Comparison of ENCODE assay signal across 8 cellular contexts in genomic region chr10:32056136-32057040, GRCh38. TPM values are rescaled to one million over a fixed set of nuclear protein-coding genes. Genes with fewer than 3 reads are reported as not detected.
DNase-seq lines count a peak whose midpoint lies in the region; ATAC-seq, FAIRE-seq and TF ChIP-seq lines count a peak whose summit lies in the region.

Gene KIF5B, minus strand, starts transcription at chr10:32056425. Its CDS starts 452 bp downstream, at chr10:32055973.

- no peaks in the 10 kb centered on the region for H3K36me3 ChIP-seq in bronchial epithelial cell (ENCODE audit: control insufficient read depth, insufficient read depth, low read length)

- peaks cover 12% of the 10 kb centered on the region for H3K36me3 Mint-ChIP-seq in activated B cell treated with CpG ODN at 0.5 μM for 24 hours (ENCODE audit: low read depth)
- H3K36me3 Mint-ChIP-seq in immature natural killer cell: no peaks in the 10 kb centered on the region

- H3K27ac Mint-ChIP-seq in activated B cell treated with CpG ODN at 0.5 μM for 24 hours: peak within 1 kb of the TSS; percentile 90
- peak within 1 kb of the TSS; percentile 88 to 94 (median 92) for H3K27ac Mint-ChIP-seq in immature natural killer cell

- no peaks in the 10 kb centered on the region for H3K27me3 Mint-ChIP-seq in activated B cell treated with CpG ODN at 0.5 μM for 24 hours
- peaks cover 5 to 14% (median 5%) of the 10 kb centered on the region in 3 donors for H3K27me3 Mint-ChIP-seq in immature natural killer cell (ENCODE audit: low read depth in 3 of 3)

- no peaks in the 10 kb centered on the region for H3K9me3 Mint-ChIP-seq in activated B cell treated with CpG ODN at 0.5 μM for 24 hours
- H3K9me3 Mint-ChIP-seq in immature natural killer cell: no peaks in the 10 kb centered on the region

- H3K4me3 Mint-ChIP-seq in activated B cell treated with CpG ODN at 0.5 μM for 24 hours (peak within 1 kb of the TSS; percentile 96), immature natural killer cell (peak within 1 kb of the TSS; percentile 96 to 97 (median 96))

- peak within 1 kb of the TSS; percentile 83 for H3K4me3 ChIP-seq in AG04450 (ENCODE audit: low read depth, low read length)
- H3K4me3 ChIP-seq in bronchial epithelial cell (ENCODE audit: low read depth, low read length): peak within 1 kb of the TSS; percentile 87

- intact Hi-C loops in activated B cell treated with CpG ODN at 0.5 μM for 24 hours (cut with micrococcal nuclease): loop anchor here (1.0 to 10.0 kb wide), 10 partner anchors 128 to 1712 kb away; partner anchors contain the start of genes ARHGAP12, MTPAP, ZEB1 and ZNF438

- CTCF ChIA-PET in AG04450 (lab: Charles Lee): interaction anchor here (0.7 to 1.1 kb wide), 2 partner anchors 41 to 135 kb away, joined by 3 to 4 read pairs; no protein-coding TSS in a partner anchor
- CTCF ChIA-PET in activated B cell treated with CpG ODN at 0.5 μM for 24 hours (lab: Charles Lee): no interaction called here

- peaks cover 52% of the 10 kb centered on the region for H3K4me1 Mint-ChIP-seq in activated B cell treated with CpG ODN at 0.5 μM for 24 hours
- peaks cover 49 to 56% of the 10 kb centered on the region in 2 donors for H3K4me1 Mint-ChIP-seq in immature natural killer cell

- H3K27me3 ChIP-seq in AG04450 (ENCODE audit: control insufficient read depth, insufficient read depth, low read length) (no peaks in the 10 kb centered on the region), bronchial epithelial cell (ENCODE audit: control insufficient read depth, insufficient read depth, low read length) (no peaks in the 10 kb centered on the region)

- POLR2A ChIA-PET in AG04450 (lab: Yijun Ruan, JAX) (no interaction called here), activated B cell treated with CpG ODN at 0.5 μM for 24 hours (lab: Charles Lee) (interaction anchor here (0.6 to 1.3 kb wide), 6 partner anchors 13 to 955 kb away, joined by 3 to 5 read pairs (median 3); no protein-coding TSS in a partner anchor)

- peak within 1 kb of the TSS; percentile 68 for H3K27ac ChIP-seq in AG04450 (ENCODE audit: low read depth, low read length)

- peaks cover 5% of the 10 kb centered on the region; the same call in 1 of the 2 replicates for H3K9me3 ChIP-seq in AG04450 (ENCODE audit: control insufficient read depth, insufficient read depth, low read length)

- DNase-seq in AG04450 (ENCODE audit: low read depth, low spot score) (peak; percentile 59), NCI-H2227 (lab: John Stamatoyannopoulos, UW; ENCODE audit: unreplicated experiment) (peak; percentile 88), activated B cell treated with CpG ODN at 0.5 μM for 24 hours (peak; percentile 90), bronchial epithelial cell (ENCODE audit: low read depth) (peak; percentile 69), immature natural killer cell (peak; percentile 87 to 90 (median 89)), smooth muscle cell of the brain vasculature (ENCODE audit: low read depth, low spot score) (peak; percentile 56)

- no peak for TF ChIP-seq CTCF in AG04450 (IDR thresholded peaks at IDR 0.05; ENCODE audit: low read depth, low read length)
- no peak for TF ChIP-seq CTCF in activated B cell treated with CpG ODN at 0.5 μM for 24 hours (IDR thresholded peaks at IDR 0.05)
- TF ChIP-seq CTCF in bronchial epithelial cell (IDR thresholded peaks at IDR 0.05; ENCODE audit: insufficient read depth, low read length, severe bottlenecking): no peak

- FAIRE-seq in bronchial epithelial cell (lab: Jason Lieb, UNC): no peak

- peak; percentile 71 for ATAC-seq in GM18873 (IDR thresholded peaks at IDR 0.05; ENCODE audit: low FRiP score, unreplicated experiment)
- peak; percentile 83 for ATAC-seq in HG03108 (IDR thresholded peaks at IDR 0.05; ENCODE audit: unreplicated experiment)
- peak; percentile 86 for ATAC-seq in activated B cell treated with CpG ODN at 0.5 μM for 24 hours (ENCODE audit: low read depth)

RNA-seq across cellular contexts. Expression of gene KIF5B, which starts in this region (rescaled TPM):
- 61.0 and 84.0 TPM in 2 replicates for polyA plus RNA-seq in AG04450 (2011; rRNA removed)
- 41.8 and 76.1 TPM in 2 replicates for polyA minus RNA-seq in AG04450 (2011; rRNA and poly(A)+ RNA removed)
- 44.2 and 45.0 TPM in 2 replicates for total RNA-seq in activated B cell treated with CpG ODN at 0.5 μM for 24 hours
- 134 and 197 TPM in 2 replicates for total RNA-seq in bronchial epithelial cell
- 10 to 100 TPM; 15.0 to 24.8 (median 15.3) TPM for polyA plus RNA-seq in immature natural killer cell

Comparison
In these comparisons a context has a peak if more than half of its experiments do, and no peak if none do; other contexts are left out.
1. Peak in every context shown above with its lines: DNase-seq, ATAC-seq, H3K4me3 ChIP-seq and H3K27ac ChIP-seq.